1 cellular context compared by ENCODE assay signal in genomic region chr6:80259113-80259512, GRCh38.
TF ChIP-seq lines count a peak whose summit lies in the region.

No MANE protein-coding gene starts in this region.

TF ChIP-seq in IMR-90, 13 proteins besides CTCF, POLR2A, EP300 and RAD21 (continued from another document):
- no peak for TF ChIP-seq ELK1 (IDR thresholded peaks at IDR 0.05; ENCODE audit: borderline replicate concordance, low read depth, low read length)
- TF ChIP-seq CHD1 (IDR thresholded peaks at IDR 0.05; ENCODE audit: low read depth, low read length) = no peak
- no peak for TF ChIP-seq MXI1 (IDR thresholded peaks at IDR 0.05; ENCODE audit: borderline replicate concordance, low read depth, low read length)
- TF ChIP-seq BHLHE40 (IDR thresholded peaks at IDR 0.05; ENCODE audit: low read depth, low read length) = no peak
- TF ChIP-seq MAZ (IDR thresholded peaks at IDR 0.05; ENCODE audit: borderline replicate concordance, low read depth, low read length) = no peak
- no peak for TF ChIP-seq NFE2L2 (IDR thresholded peaks at IDR 0.05; ENCODE audit: low read depth, low read length)
- TF ChIP-seq USF2 (IDR thresholded peaks at IDR 0.05; ENCODE audit: low read depth, low read length) = no peak
- no peak for TF ChIP-seq MAFK (IDR thresholded peaks at IDR 0.05; ENCODE audit: low read depth, low read length)
